27 cellular contexts compared by ENCODE assay signal in the genomic region with DNA sequence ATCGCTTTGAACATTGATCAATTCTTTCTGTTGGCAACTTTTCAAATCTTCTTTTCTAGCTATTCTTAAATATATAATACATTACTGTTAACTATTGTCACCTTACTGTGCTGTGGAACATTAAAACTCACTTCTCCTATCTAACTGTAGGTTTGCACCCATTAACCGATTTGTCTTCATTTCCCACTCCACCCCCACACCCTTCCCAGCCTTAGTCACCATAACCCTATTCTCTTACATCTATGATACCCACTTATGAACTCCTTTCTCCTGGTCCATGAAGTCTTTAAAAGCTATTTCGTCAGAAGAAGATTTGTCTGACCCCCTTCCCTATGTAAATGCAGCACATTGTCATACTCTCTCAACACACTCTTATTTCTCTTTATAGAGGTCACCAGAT.
"Had no signal": no experiment of that assay in that cellular context is flagged by ENCODE, and none has a peak within 500 bp of the region (broad histone marks: within the 10 kb centered on the region; RNA-seq: fewer than 3 reads in every experiment).

No MANE protein-coding gene starts in this region.

- H3K36me3 ChIP-seq: stomach, suprapubic skin, thoracic aorta, thyroid gland, tibial artery, tibial nerve, transverse colon, upper lobe of left lung, upper lobe of right lung, uterus, vagina had no signal

- H3K4me1 ChIP-seq: stomach, suprapubic skin, testis, thyroid gland, tibial artery, tibial nerve, transverse colon, upper lobe of left lung, upper lobe of right lung, uterus, vagina had no signal

- ATAC-seq: stimulated activated effector memory CD8-positive, alpha-beta T cell treated with anti-CD3 and anti-CD28 coated beads, Interleukin-12 subunit alpha, Interleukin-12 subunit beta, amount 100 ng/mL, for 72 hours; stimulated activated memory B cell treated with anti-CD40 and anti-IgM and Interleukin-4, amounts not matched to agents 10 μg/mL and 1 μg/mL and 100 μg/mL, for 72 hours; stimulated activated naive B cell treated with anti-CD40 and anti-IgM and Interleukin-4, amounts not matched to agents 10 μg/mL and 1 μg/mL and 100 μg/mL, for 72 hours; stimulated activated naive CD8-positive, alpha-beta T cell treated with anti-CD3 and anti-CD28 coated beads, Interleukin-15, amount 100 ng/mL, for 72 hours; stimulated activated naive CD8-positive, alpha-beta T cell treated with anti-CD3 and anti-CD28 coated beads, Interleukin-15, Interleukin-2, amounts not matched to agents 100 U/mL and 50 U/mL, for 24 hours; upper lobe of right lung had no signal

- H3K4me3 ChIP-seq: stomach, suprapubic skin, testis, thoracic aorta, thyroid gland, tibial artery, tibial nerve, transverse colon, upper lobe of left lung, upper lobe of right lung, uterus, vagina had no signal

- FAIRE-seq: urothelium cell line had no signal

- DNase-seq: stimulated activated CD4-positive, alpha-beta T cell treated with anti-CD3 and anti-CD28 coated beads, Interleukin-2, amount 100 ng/mL, for 48 hours; stimulated activated CD4-positive, alpha-beta T cell treated with anti-CD3 and anti-CD28 coated beads, Interleukin-4, amount 100 ng/mL, for 1 hour; stimulated activated CD4-positive, alpha-beta T cell treated with anti-CD3 and anti-CD28 coated beads, Interleukin-4, amount 100 ng/mL, for 24 hours; stimulated activated CD4-positive, alpha-beta T cell treated with anti-CD3 and anti-CD28 coated beads, Interleukin-4, amount 100 ng/mL, for 4 hours; stimulated activated CD8-positive, alpha-beta memory T cell treated with anti-CD3 and anti-CD28 coated beads, Interleukin-4, amount 100 ng/mL, for 48 hours; stimulated activated naive B cell treated with anti-CD40 and anti-IgM and Interleukin-4, amounts not matched to agents 10 μg/mL and 1 μg/mL and 100 μg/mL, for 72 hours; stimulated activated naive CD4-positive, alpha-beta T cell; stimulated activated naive CD4-positive, alpha-beta T cell treated with Interleukin-2 at 50 U/mL for 16 hours; stimulated activated naive CD8-positive, alpha-beta T cell treated with anti-CD3 and anti-CD28 coated beads, Interleukin-15, amount 100 ng/mL, for 72 hours; stimulated activated naive CD8-positive, alpha-beta T cell treated with anti-CD3 and anti-CD28 coated beads, Interleukin-15, Interleukin-2, amounts not matched to agents 100 U/mL and 50 U/mL, for 24 hours; stomach; substantia nigra; testis; thyroid gland; tibial artery; transverse colon; trophoblast cell; upper lobe of left lung; upper lobe of right lung; uterus had no signal

- H3K27me3 ChIP-seq: stomach, suprapubic skin, testis, thyroid gland, tibial artery, tibial nerve, transverse colon, upper lobe of left lung, upper lobe of right lung, uterus, vagina had no signal

- H3K27ac ChIP-seq: stomach, suprapubic skin, testis, thoracic aorta, thyroid gland, tibial artery, tibial nerve, transverse colon, upper lobe of left lung, upper lobe of right lung, uterus, vagina had no signal

- H3K9me3 ChIP-seq: testis, thyroid gland, transverse colon, upper lobe of right lung, vagina had no signal
